In genomic region chr15:41558400-41559238, GRCh38 we compare ENCODE assay signal across 8 cellular contexts. TPM values are rescaled to one million over a fixed set of nuclear protein-coding genes. Genes with fewer than 3 reads are reported as not detected.
A peak's percentile ranks its signal among the peaks of the same experiment; 100 is the strongest.
DNase-seq lines count a peak whose midpoint lies in the region; ATAC-seq, FAIRE-seq and TF ChIP-seq lines count a peak whose summit lies in the region.

Gene TYRO3 (plus strand): TSS chr15:41559212. CDS start chr15:41559258, 46 bp downstream.

- H3K9me3 Mint-ChIP-seq in neural crest cell: no peaks in the 10 kb centered on the region
- no peaks in the 10 kb centered on the region for H3K9me3 Mint-ChIP-seq in stimulated activated naive CD8-positive, alpha-beta T cell treated with anti-CD3 and anti-CD28 coated beads, Interleukin-15, Interleukin-2, amounts not matched to agents 100 ng/mL and 50 ng/mL, for 24 hours

- FAIRE-seq in GM18507 (lab: Jason Lieb, UNC): peak; percentile 21

- peaks cover 13% of the 10 kb centered on the region for H3K27me3 Mint-ChIP-seq in neural crest cell (ENCODE audit: low read depth)
- peaks cover 25% of the 10 kb centered on the region for H3K27me3 Mint-ChIP-seq in stimulated activated naive CD8-positive, alpha-beta T cell treated with anti-CD3 and anti-CD28 coated beads, Interleukin-15, Interleukin-2, amounts not matched to agents 100 ng/mL and 50 ng/mL, for 24 hours

- H3K27me3 ChIP-seq in Peyer's patch: no peaks in the 10 kb centered on the region

- DNase-seq in A172 (ENCODE audit: low spot score) (no peak), GM18507 (ENCODE audit: extremely low spot score, insufficient read length, low read depth) (peak; percentile 51), Peyer's patch (peak; percentile 52 to 84 (median 81)), fibroblast of villous mesenchyme (ENCODE audit: low read depth) (peak; percentile 53), neural crest cell (ENCODE audit: low read depth, low spot score) (peak; percentile 48)
- peak; percentile 91 for DNase-seq in activated effector memory CD4-positive, alpha-beta T cell treated with anti-CD3 and anti-CD28 coated beads, Interleukin-2, amount 50 U/mL, for 16 hours

- peaks cover 0 to 19% (median 13%) of the 10 kb centered on the region in 4 donors for H3K4me1 ChIP-seq in Peyer's patch

- H3K9me3 ChIP-seq in Peyer's patch: no peaks in the 10 kb centered on the region

- peak within 1 kb of the TSS in 2 of 4 donors; percentile 60 to 72 for H3K27ac ChIP-seq in Peyer's patch

- H3K36me3 ChIP-seq in Peyer's patch: no peaks in the 10 kb centered on the region

- TF ChIP-seq POLR2A in Peyer's patch (IDR thresholded peaks at IDR 0.05): no peak

- peaks cover 50% of the 10 kb centered on the region for H3K4me1 Mint-ChIP-seq in neural crest cell
- H3K4me1 Mint-ChIP-seq in stimulated activated naive CD8-positive, alpha-beta T cell treated with anti-CD3 and anti-CD28 coated beads, Interleukin-15, Interleukin-2, amounts not matched to agents 100 ng/mL and 50 ng/mL, for 24 hours (ENCODE audit: low read depth): peaks cover 19% of the 10 kb centered on the region

- H3K27ac Mint-ChIP-seq in neural crest cell (ENCODE audit: unreplicated experiment): peak within 1 kb of the TSS; percentile 79
- H3K27ac Mint-ChIP-seq in stimulated activated naive CD8-positive, alpha-beta T cell treated with anti-CD3 and anti-CD28 coated beads, Interleukin-15, Interleukin-2, amounts not matched to agents 100 ng/mL and 50 ng/mL, for 24 hours: peak within 1 kb of the TSS; percentile 64

- no peaks in the 10 kb centered on the region for H3K36me3 Mint-ChIP-seq in neural crest cell (ENCODE audit: low read depth)
- no peaks in the 10 kb centered on the region for H3K36me3 Mint-ChIP-seq in stimulated activated naive CD8-positive, alpha-beta T cell treated with anti-CD3 and anti-CD28 coated beads, Interleukin-15, Interleukin-2, amounts not matched to agents 100 ng/mL and 50 ng/mL, for 24 hours (ENCODE audit: low read depth)

- H3K4me3 Mint-ChIP-seq in neural crest cell: peak within 1 kb of the TSS; percentile 92
- H3K4me3 Mint-ChIP-seq in stimulated activated naive CD8-positive, alpha-beta T cell treated with anti-CD3 and anti-CD28 coated beads, Interleukin-15, Interleukin-2, amounts not matched to agents 100 ng/mL and 50 ng/mL, for 24 hours: peak within 1 kb of the TSS; percentile 81

- H3K4me3 ChIP-seq in Peyer's patch (peak within 1 kb of the TSS; percentile 43 to 79 (median 72)), fibroblast of villous mesenchyme (ENCODE audit: low read depth, low read length) (peak within 1 kb of the TSS; percentile 70)

- TF ChIP-seq CTCF in Peyer's patch (IDR thresholded peaks at IDR 0.05) (peak in 1 of 6 experiments; percentile 6), fibroblast of villous mesenchyme (IDR thresholded peaks at IDR 0.05; ENCODE audit: insufficient read depth, low read depth, low read length) (no peak), neural crest cell (conservative IDR thresholded peaks at IDR 0.05) (no peak)

- no peak for ATAC-seq in HG02973 (IDR thresholded peaks at IDR 0.05; ENCODE audit: unreplicated experiment)

RNA-seq across cellular contexts. Expression of gene TYRO3, which starts in this region (rescaled TPM):
- 10.7 and 22.2 TPM in 2 replicates for total RNA-seq in A172 (2014; rRNA removed; shearing (Covaris generic))
- total RNA-seq in Peyer's patch (10 to 100 TPM in 1 of 4 donors, 1 to 10 TPM in 3; 2.8 to 16.2 (median 6.8) TPM), fibroblast of villous mesenchyme (13.8 and 14.5 TPM in 2 replicates), neural crest cell (71.7 and 74.7 TPM in 2 replicates)
